Comparison of ENCODE assay signal across 8 cellular contexts in the genomic region with DNA sequence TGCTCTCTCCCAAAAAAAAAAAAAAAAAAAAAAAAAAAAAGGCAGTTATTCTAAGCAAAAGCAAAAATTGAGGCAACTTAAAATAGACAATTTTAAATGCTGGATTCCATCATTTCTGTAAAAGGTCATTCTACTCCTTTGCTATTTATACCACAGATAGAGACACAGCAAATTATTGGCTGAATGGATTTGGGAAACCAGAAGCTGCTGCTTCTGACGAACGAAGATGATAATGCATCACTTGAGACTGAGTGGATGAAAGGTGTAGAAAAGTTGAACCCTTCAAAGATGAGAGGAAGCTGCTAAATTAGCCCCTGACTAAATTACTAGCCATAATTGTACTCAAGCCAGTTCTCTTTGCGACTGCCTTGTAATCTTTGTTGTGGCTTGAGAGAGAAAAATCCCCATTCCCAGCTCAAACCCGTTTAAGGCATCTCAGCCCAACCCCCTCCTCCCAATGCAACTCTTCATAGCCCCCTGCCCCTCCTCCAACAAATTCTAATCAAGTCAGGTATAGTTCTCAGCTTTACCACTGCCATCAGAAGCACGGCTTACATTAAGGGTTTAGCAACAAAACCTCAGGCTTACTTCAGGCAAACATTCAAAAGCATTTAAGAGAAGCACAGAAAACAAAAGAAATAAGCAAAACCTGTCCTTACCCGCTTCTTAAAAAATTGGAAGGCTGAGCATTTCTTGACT. TPM values are rescaled to one million over a fixed set of nuclear protein-coding genes. Genes with fewer than 3 reads are reported as not detected.
A peak's percentile ranks its signal among the peaks of the same experiment; 100 is the strongest.
DNase-seq lines count a peak whose midpoint lies in the region; ATAC-seq, FAIRE-seq and TF ChIP-seq lines count a peak whose summit lies in the region.

No MANE protein-coding gene starts in this region.

- peak overlapping the region in 3 of 7 donors; percentile 7 to 38 (median 15) for H3K27ac Mint-ChIP-seq in CD4-positive, alpha-beta memory T cell
- no peak overlapping the region for H3K27ac Mint-ChIP-seq in stimulated activated memory B cell treated with anti-CD40 and anti-IgM and Interleukin-4, amounts not matched to agents 10 μg/mL and 1 μg/mL and 100 μg/mL, for 72 hours

- no peaks in the 10 kb centered on the region for H3K27me3 ChIP-seq in CD4-positive, alpha-beta memory T cell (ENCODE audit: insufficient read depth, low read length)
- H3K27me3 ChIP-seq in endothelial cell of umbilical vein (ENCODE audit: control insufficient read depth in 2 of 2, insufficient read depth in 2 of 2, low read length in 2 of 2) (no peaks in the 10 kb centered on the region), ovary (no peaks in the 10 kb centered on the region)

- POLR2A ChIA-PET in CD4-positive, alpha-beta memory T cell (lab: Charles Lee; ENCODE audit: partially characterized antibody), result interaction anchor here (1.3 kb wide), 1 partner anchor 69 kb away, joined by 5 read pairs; no protein-coding TSS in a partner anchor
- POLR2A ChIA-PET in endothelial cell of umbilical vein (lab: Charles Lee), result interaction anchor here (0.6 kb wide), 1 partner anchor 64 kb away, joined by 5 read pairs; no protein-coding TSS in a partner anchor

- peaks cover 3 to 18% of the 10 kb centered on the region in 2 donors for H3K27me3 Mint-ChIP-seq in CD4-positive, alpha-beta memory T cell
- H3K27me3 Mint-ChIP-seq in stimulated activated memory B cell treated with anti-CD40 and anti-IgM and Interleukin-4, amounts not matched to agents 10 μg/mL and 1 μg/mL and 100 μg/mL, for 72 hours, result peaks cover 22% of the 10 kb centered on the region

- no peak for ATAC-seq in HG03565 (IDR thresholded peaks at IDR 0.05; ENCODE audit: unreplicated experiment)
- no peak for ATAC-seq in stimulated activated memory B cell treated with anti-CD40 and anti-IgM and Interleukin-4, amounts not matched to agents 10 μg/mL and 1 μg/mL and 100 μg/mL, for 72 hours

- H3K4me3 ChIP-seq in CD4-positive, alpha-beta memory T cell (ENCODE audit: low read length in 2 of 2), result peak overlapping the region in 1 of 2 donors; percentile 24
- H3K4me3 ChIP-seq in endothelial cell of umbilical vein (replicated peaks in 1 of 3; ENCODE audit: insufficient read depth in 1 of 3, low read depth in 1 of 3, low read length in 3 of 3), result peak overlapping the region in 2 of 3 experiments; percentile 45 to 53
- peak overlapping the region; percentile 42 for H3K4me3 ChIP-seq in ovary

- WGBS in ovary, 3 donors, result 5 to 8% (median 5%) methylated on average over 6 of the region's 6 CpGs

- H3K9me3 ChIP-seq in CD4-positive, alpha-beta memory T cell (ENCODE audit: control insufficient read depth in 1 of 2, low read length in 2 of 2), result no peaks in the 10 kb centered on the region
- H3K9me3 ChIP-seq in endothelial cell of umbilical vein (replicated peaks; ENCODE audit: control insufficient read depth, insufficient read depth, low read length) (no peaks in the 10 kb centered on the region), ovary (no peaks in the 10 kb centered on the region)

- no peak for FAIRE-seq in endothelial cell of umbilical vein (lab: Jason Lieb, UNC)

- H3K4me1 Mint-ChIP-seq in CD4-positive, alpha-beta memory T cell, result peaks cover 9 to 17% (median 14%) of the 10 kb centered on the region in 4 donors
- peaks cover 18% of the 10 kb centered on the region for H3K4me1 Mint-ChIP-seq in stimulated activated memory B cell treated with anti-CD40 and anti-IgM and Interleukin-4, amounts not matched to agents 10 μg/mL and 1 μg/mL and 100 μg/mL, for 72 hours

- no peaks in the 10 kb centered on the region for H4K20me1 ChIP-seq in endothelial cell of umbilical vein (replicated peaks; ENCODE audit: control insufficient read depth, extremely low read depth, insufficient read depth, low read length)

- peak overlapping the region; percentile 64 for H3K4me2 ChIP-seq in endothelial cell of umbilical vein (ENCODE audit: insufficient read depth, low read length)

- peaks cover 0 to 4% (median 0%) of the 10 kb centered on the region in 8 donors for H3K9me3 Mint-ChIP-seq in CD4-positive, alpha-beta memory T cell
- peaks cover 11% of the 10 kb centered on the region for H3K9me3 Mint-ChIP-seq in stimulated activated memory B cell treated with anti-CD40 and anti-IgM and Interleukin-4, amounts not matched to agents 10 μg/mL and 1 μg/mL and 100 μg/mL, for 72 hours

- dilution Hi-C loops in endothelial cell of umbilical vein (cut with MboI; ENCODE audit: extremely low pct_ligation_motif_present, low sequenced_read_pairs), result no loop called here

- intact Hi-C loops in CD4-positive, alpha-beta memory T cell (cut with micrococcal nuclease), result loop anchor here (1.0 kb wide), 1 partner anchor 139 kb away; no protein-coding TSS in a partner anchor
- intact Hi-C loops in endothelial cell of umbilical vein (cut with micrococcal nuclease) (loop anchor here (1.0 to 5.0 kb wide), 2 partner anchors 18 to 95 kb away; no protein-coding TSS in a partner anchor), ovary (cut with DNase I) (loop anchor here in 3 of 4 donors (5.0 to 10.0 kb wide), 3 partner anchors 72 to 318 kb away; no protein-coding TSS in a partner anchor)

- no peak for DNase-seq in CD4-positive, alpha-beta memory T cell
- peak; percentile 13 for DNase-seq in NCI-H2227 treated with DMSO at 0.1 percent for 48 hours (lab: John Stamatoyannopoulos, UW)
- DNase-seq in endothelial cell of umbilical vein (ENCODE audit: low read depth, low spot score), result no peak
- DNase-seq in ovary, result peak in 1 of 5 donors; percentile 40
- DNase-seq in NCI-H1048 (lab: John Stamatoyannopoulos, UW), result no peak
- DNase-seq in NCI-H187 (lab: John Stamatoyannopoulos, UW), result no peak

- no peak for TF ChIP-seq POLR2A in endothelial cell of umbilical vein (IDR thresholded peaks at IDR 0.05; ENCODE audit: low read depth, low read length)
- no peak for TF ChIP-seq POLR2A in ovary (IDR thresholded peaks at IDR 0.05)

- no peak overlapping the region for H3K9ac ChIP-seq in endothelial cell of umbilical vein (replicated peaks; ENCODE audit: extremely low read depth, insufficient read depth, low read length)

- no peaks in the 10 kb centered on the region for H3K36me3 ChIP-seq in CD4-positive, alpha-beta memory T cell (ENCODE audit: insufficient read depth, low read length)
- H3K36me3 ChIP-seq in endothelial cell of umbilical vein (ENCODE audit: control insufficient read depth in 2 of 2, extremely low read depth in 1 of 2, insufficient read depth in 2 of 2, low read length in 2 of 2), result no peaks in the 10 kb centered on the region
- H3K36me3 ChIP-seq in ovary, result no peaks in the 10 kb centered on the region

- no peaks in the 10 kb centered on the region for H3K79me2 ChIP-seq in endothelial cell of umbilical vein (ENCODE audit: control insufficient read depth, insufficient read depth, low read length)

- peak overlapping the region; percentile 81 to 94 (median 90) for H3K4me3 Mint-ChIP-seq in CD4-positive, alpha-beta memory T cell
- no peak overlapping the region for H3K4me3 Mint-ChIP-seq in stimulated activated memory B cell treated with anti-CD40 and anti-IgM and Interleukin-4, amounts not matched to agents 10 μg/mL and 1 μg/mL and 100 μg/mL, for 72 hours

- H3K27ac ChIP-seq in CD4-positive, alpha-beta memory T cell (ENCODE audit: low read depth, low read length), result no peak overlapping the region
- H3K27ac ChIP-seq in endothelial cell of umbilical vein (ENCODE audit: insufficient read depth, low read depth, low read length), result no peak overlapping the region
- peak overlapping the region; percentile 68 to 83 for H3K27ac ChIP-seq in ovary

- no peaks in the 10 kb centered on the region for H3K36me3 Mint-ChIP-seq in CD4-positive, alpha-beta memory T cell
- H3K36me3 Mint-ChIP-seq in stimulated activated memory B cell treated with anti-CD40 and anti-IgM and Interleukin-4, amounts not matched to agents 10 μg/mL and 1 μg/mL and 100 μg/mL, for 72 hours, result no peaks in the 10 kb centered on the region

- peaks cover 4% of the 10 kb centered on the region for H3K4me1 ChIP-seq in CD4-positive, alpha-beta memory T cell (ENCODE audit: insufficient read depth, low read length)
- H3K4me1 ChIP-seq in endothelial cell of umbilical vein (ENCODE audit: control insufficient read depth, extremely low read depth, insufficient read depth, low read length), result peaks cover 6% of the 10 kb centered on the region
- H3K4me1 ChIP-seq in ovary (ENCODE audit: insufficient read depth), result peaks cover 8% of the 10 kb centered on the region

- peak overlapping the region; percentile 74 for H2AFZ ChIP-seq in endothelial cell of umbilical vein (ENCODE audit: low read depth, low read length)

- TF ChIP-seq EP300 in ovary (IDR thresholded peaks at IDR 0.05), result no peak

- CTCF ChIA-PET in CD4-positive, alpha-beta memory T cell (lab: Charles Lee; ENCODE audit: partially characterized antibody), result interaction anchor here (0.6 to 1.1 kb wide), 5 partner anchors 9 to 562 kb away, joined by 3 to 4 read pairs (median 3); no protein-coding TSS in a partner anchor
- CTCF ChIA-PET in endothelial cell of umbilical vein (lab: Charles Lee), result interaction anchor here (0.9 to 2.0 kb wide), 9 partner anchors 11 to 506 kb away, joined by 3 to 9 read pairs (median 4); no protein-coding TSS in a partner anchor

- no TSS peak for BruUV-seq in endothelial cell of umbilical vein (replicated peaks; lab: Mats Ljungman, UMichigan)

- TF ChIP-seq CTCF in endothelial cell of umbilical vein (IDR thresholded peaks at IDR 0.05; ENCODE audit: extremely low read depth in 1 of 2, insufficient read depth in 1 of 2, low read depth in 1 of 2, low read length in 2 of 2) (no peak), ovary (IDR thresholded peaks at IDR 0.05) (no peak)

- no peaks in the 10 kb centered on the region for H3K9me1 ChIP-seq in endothelial cell of umbilical vein (replicated peaks; ENCODE audit: control insufficient read depth, extremely low read depth, insufficient read depth, low read length)

TF ChIP-seq in endothelial cell of umbilical vein, 7 proteins besides CTCF, POLR2A, EP300 and RAD21 (continues in another document):
- no peak for TF ChIP-seq FOS (IDR thresholded peaks at IDR 0.05; ENCODE audit: borderline replicate concordance, insufficient read depth, low read length)
- no peak for TF ChIP-seq EZH2 (IDR thresholded peaks at IDR 0.05; ENCODE audit: borderline replicate concordance, low read depth, low read length, severe bottlenecking)

RNA-seq across cellular contexts. Expression of gene SGK1, which starts 1.0 kb away (rescaled TPM):
- total RNA-seq in CD4-positive, alpha-beta memory T cell, result 10 to 100 TPM; 14.3 to 16.0 TPM
- polyA plus RNA-seq in CD4-positive, alpha-beta memory T cell, result 10 to 100 TPM in 1 of 2 donors, 1 to 10 TPM in 1; 5.8 to 46.9 TPM
- total RNA-seq in endothelial cell of umbilical vein (121 and 150 TPM in 2 replicates), ovary (100 to 1,000 TPM; 145 to 610 (median 279) TPM)
- polyA plus RNA-seq in endothelial cell of umbilical vein (113 and 128 TPM in 2 replicates), ovary (100 to 1,000 TPM; 124 to 139 TPM)
- 241 and 247 TPM in 2 replicates for polyA plus RNA-seq in endothelial cell of umbilical vein (2011; cell fraction: cytosol; rRNA removed)
- polyA plus RNA-seq in endothelial cell of umbilical vein (2011; cell fraction: nucleus; rRNA removed), result 531 and 683 TPM in 2 replicates
- 220 and 382 TPM in 2 replicates for polyA plus RNA-seq in endothelial cell of umbilical vein (2012)
- polyA minus RNA-seq in endothelial cell of umbilical vein, result 120 and 155 TPM in 2 replicates
- polyA minus RNA-seq in endothelial cell of umbilical vein (2011; cell fraction: cytosol; rRNA and poly(A)+ RNA removed), result 310 TPM
- polyA minus RNA-seq in endothelial cell of umbilical vein (2011; cell fraction: nucleus; rRNA and poly(A)+ RNA removed), result 266 and 294 TPM in 2 replicates

Comparison
In these comparisons a context has a peak if more than half of its experiments do, and no peak if none do; other contexts are left out.
1. H3K27ac ChIP-seq: peak in ovary (2 of 2); none in CD4-positive, alpha-beta memory T cell (single experiment) and endothelial cell of umbilical vein (single experiment).